In genomic region chr2:241239552-241240202, GRCh38 we compare ENCODE assay signal across 29 cellular contexts.
"Had no signal": no experiment of that assay in that cellular context is flagged by ENCODE, and none has a peak within 500 bp of the region (broad histone marks: within the 10 kb centered on the region; RNA-seq: fewer than 3 reads in every experiment).

No MANE protein-coding gene starts in this region.

- H3K27ac Mint-ChIP-seq: activated CD4-positive, alpha-beta memory T cell treated with anti-CD3 and anti-CD28 coated beads for 36 hours; activated CD4-positive, alpha-beta T cell treated with anti-CD3 and anti-CD28 coated beads, Interleukin-2, amount 10 ng/mL, durations not matched to agents 24 days and 14 days; activated naive CD4-positive, alpha-beta T cell treated with anti-CD3 and anti-CD28 coated beads for 36 hours; activated naive CD8-positive, alpha-beta T cell treated with anti-CD3 and anti-CD28 coated beads for 36 hours; activated T-helper 1 cell treated with anti-CD3 and anti-CD28 coated beads, Interleukin-12 subunit alpha, Interleukin-12 subunit beta, Interleukin-2, Interleukin-4 antibody, amounts not matched to agents 30 ng/mL and 10 ng/mL and 1 ng/mL, durations not matched to agents 14 hours and 24 hours and 36 hours; dendritic cell treated with granulocyte-macrophage colony-stimulating factor and Interleukin-4, amounts not matched to agents 40 ng/mL and 50 ng/mL, for 4 days; nephron had no signal

- H3K27me3 ChIP-seq: ascending aorta, esophagus squamous epithelium, heart right ventricle, right atrium auricular region, spleen, tibial nerve had no signal

- H3K27ac ChIP-seq: ascending aorta, epithelial cell of prostate, esophagus squamous epithelium, heart right ventricle, lower lobe of right lung, parathyroid adenoma, right atrium auricular region, spleen, tibial nerve had no signal

- H2AFZ ChIP-seq: parathyroid adenoma had no signal

- DNase-seq: activated CD4-positive, alpha-beta memory T cell treated with anti-CD3 and anti-CD28 coated beads for 36 hours; activated CD4-positive, alpha-beta T cell treated with anti-CD3 and anti-CD28 coated beads, Interleukin-2, amount 10 ng/mL, durations not matched to agents 24 days and 14 days; activated CD4-positive, CD25-positive, alpha-beta regulatory T cell treated with anti-CD3 and anti-CD28 coated beads, Interleukin-2, amount 50 U/mL, for 72 hours; activated CD8-positive, alpha-beta memory T cell treated with anti-CD3 and anti-CD28 coated beads, Interleukin-2, amount 50 U/mL, for 4 hours; activated effector memory CD4-positive, alpha-beta T cell treated with anti-CD3 and anti-CD28 coated beads, Interleukin-2, amount 50 U/mL, for 16 hours; activated naive CD4-positive, alpha-beta T cell treated with anti-CD3 and anti-CD28 coated beads for 36 hours; activated naive CD8-positive, alpha-beta T cell treated with anti-CD3 and anti-CD28 coated beads for 36 hours; activated T-cell treated with anti-CD3 and anti-CD28 coated beads, Interleukin-2, amount 50 U/mL, for 1 hour; central memory CD4-positive, alpha-beta T cell; endodermal cell; esophagus squamous epithelium; foreskin melanocyte; heart right ventricle; kidney glomerular epithelial cell; lower lobe of right lung; mesendoderm; spleen; stimulated activated naive CD4-positive, alpha-beta T cell treated with Interleukin-2 at 50 U/mL for 16 hours; T-helper 2 cell had no signal

- H3K4me3 Mint-ChIP-seq: activated CD4-positive, alpha-beta memory T cell treated with anti-CD3 and anti-CD28 coated beads for 36 hours; activated CD4-positive, alpha-beta T cell treated with anti-CD3 and anti-CD28 coated beads, Interleukin-2, amount 10 ng/mL, durations not matched to agents 24 days and 14 days; activated naive CD4-positive, alpha-beta T cell treated with anti-CD3 and anti-CD28 coated beads for 36 hours; activated naive CD8-positive, alpha-beta T cell treated with anti-CD3 and anti-CD28 coated beads for 36 hours; activated T-helper 1 cell treated with anti-CD3 and anti-CD28 coated beads, Interleukin-12 subunit alpha, Interleukin-12 subunit beta, Interleukin-2, Interleukin-4 antibody, amounts not matched to agents 30 ng/mL and 10 ng/mL and 1 ng/mL, durations not matched to agents 14 hours and 24 hours and 36 hours; brain; dendritic cell treated with granulocyte-macrophage colony-stimulating factor and Interleukin-4, amounts not matched to agents 40 ng/mL and 50 ng/mL, for 4 days; endodermal cell; nephron had no signal

- ATAC-seq: heart right ventricle, left lobe of liver, lower lobe of right lung had no signal

- H3K27me3 Mint-ChIP-seq: activated CD4-positive, alpha-beta memory T cell treated with anti-CD3 and anti-CD28 coated beads for 36 hours; activated CD4-positive, alpha-beta T cell treated with anti-CD3 and anti-CD28 coated beads, Interleukin-2, amount 10 ng/mL, durations not matched to agents 24 days and 14 days; activated naive CD8-positive, alpha-beta T cell treated with anti-CD3 and anti-CD28 coated beads for 36 hours; brain; dendritic cell treated with granulocyte-macrophage colony-stimulating factor and Interleukin-4, amounts not matched to agents 40 ng/mL and 50 ng/mL, for 4 days had no signal

- H3K9ac ChIP-seq: parathyroid adenoma had no signal

- H3K9me3 ChIP-seq: ascending aorta, esophagus squamous epithelium, heart right ventricle, lower lobe of right lung, right atrium auricular region, spleen, tibial nerve had no signal

- H3K4me1 ChIP-seq: ascending aorta, esophagus squamous epithelium, heart right ventricle, lower lobe of right lung, parathyroid adenoma, right atrium auricular region, tibial nerve had no signal

- H3K4me3 ChIP-seq: ascending aorta, esophagus squamous epithelium, heart right ventricle, lower lobe of right lung, right atrium auricular region, spleen, tibial nerve had no signal

- H3K9me3 Mint-ChIP-seq: activated CD4-positive, alpha-beta memory T cell treated with anti-CD3 and anti-CD28 coated beads for 36 hours; activated CD4-positive, alpha-beta T cell treated with anti-CD3 and anti-CD28 coated beads, Interleukin-2, amount 10 ng/mL, durations not matched to agents 24 days and 14 days; activated naive CD4-positive, alpha-beta T cell treated with anti-CD3 and anti-CD28 coated beads for 36 hours; activated naive CD8-positive, alpha-beta T cell treated with anti-CD3 and anti-CD28 coated beads for 36 hours; activated T-helper 1 cell treated with anti-CD3 and anti-CD28 coated beads, Interleukin-12 subunit alpha, Interleukin-12 subunit beta, Interleukin-2, Interleukin-4 antibody, amounts not matched to agents 30 ng/mL and 10 ng/mL and 1 ng/mL, durations not matched to agents 14 hours and 24 hours and 36 hours; brain; dendritic cell treated with granulocyte-macrophage colony-stimulating factor and Interleukin-4, amounts not matched to agents 40 ng/mL and 50 ng/mL, for 4 days; endodermal cell; nephron had no signal

- H3K4me1 Mint-ChIP-seq: activated CD4-positive, alpha-beta T cell treated with anti-CD3 and anti-CD28 coated beads, Interleukin-2, amount 10 ng/mL, durations not matched to agents 24 days and 14 days; activated naive CD8-positive, alpha-beta T cell treated with anti-CD3 and anti-CD28 coated beads for 36 hours; brain; nephron had no signal
